ENCODE assay signal across 1 cellular context in the genomic region with DNA sequence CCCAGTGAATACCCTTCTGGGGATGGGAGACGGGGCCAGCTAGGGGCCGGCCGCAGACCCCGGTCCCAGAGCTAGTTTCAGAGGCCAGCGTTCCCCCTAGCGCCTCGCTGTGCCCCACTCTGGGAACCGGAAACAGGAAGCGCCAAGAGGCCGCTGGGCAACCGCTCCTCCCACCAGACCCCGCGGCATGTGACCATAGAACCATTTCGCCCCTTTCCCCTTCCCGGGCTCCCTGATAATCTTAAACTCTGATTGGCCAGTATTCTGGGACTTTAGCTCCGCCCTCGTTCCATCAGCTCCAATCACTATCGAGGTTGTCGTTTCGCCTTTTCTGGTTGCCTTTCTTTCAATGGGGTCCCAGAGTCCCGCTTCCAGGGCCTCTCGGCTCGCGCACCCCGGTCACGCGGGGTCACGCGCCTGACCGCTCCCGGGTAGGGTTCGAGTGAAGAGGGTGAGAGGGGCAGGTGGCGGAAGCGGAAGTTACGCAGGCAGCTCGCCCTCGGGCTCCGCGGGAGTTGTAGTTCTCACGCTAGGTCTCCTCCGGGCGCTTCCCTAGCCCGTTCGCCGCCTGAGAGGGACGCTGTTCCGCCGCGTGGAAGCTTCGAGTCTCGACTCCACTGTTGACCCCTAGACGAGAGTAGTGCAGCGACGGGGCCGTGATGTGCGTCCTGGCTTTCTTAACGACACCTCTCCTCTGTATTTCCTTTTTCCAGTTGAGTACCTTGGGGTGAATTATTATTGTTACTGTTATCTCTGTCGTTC.
TF ChIP-seq lines count a peak whose summit lies in the region.

A gene (minus strand): TSS at position 121 of the 762 bp plus-strand sequence. CDS start 3,241 bp downstream, outside the sequence.

TF ChIP-seq in HepG2, 621 proteins besides CTCF, POLR2A, EP300 and RAD21 (continued from another document and continues in another):
- TF ChIP-seq, protein P1, sequence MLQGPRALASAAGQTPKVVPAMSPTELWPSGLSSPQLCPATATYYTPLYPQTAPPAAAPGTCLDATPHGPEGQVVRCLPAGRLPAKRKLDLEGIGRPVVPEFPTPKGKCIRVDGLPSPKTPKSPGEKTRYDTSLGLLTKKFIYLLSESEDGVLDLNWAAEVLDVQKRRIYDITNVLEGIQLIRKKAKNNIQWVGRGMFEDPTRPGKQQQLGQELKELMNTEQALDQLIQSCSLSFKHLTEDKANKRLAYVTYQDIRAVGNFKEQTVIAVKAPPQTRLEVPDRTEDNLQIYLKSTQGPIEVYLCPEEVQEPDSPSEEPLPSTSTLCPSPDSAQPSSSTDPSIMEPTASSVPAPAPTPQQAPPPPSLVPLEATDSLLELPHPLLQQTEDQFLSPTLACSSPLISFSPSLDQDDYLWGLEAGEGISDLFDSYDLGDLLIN (CRISPR knock-in tag; IDR thresholded peaks at IDR 0.05; ENCODE audit: borderline replicate concordance), result 0 out of 2 replicates have a peak, but pooled peaks have one; percentile 55
- peak; percentile 97 for TF ChIP-seq PHF21A (CRISPR knock-in tag; IDR thresholded peaks at IDR 0.05)
- TF ChIP-seq, protein P2, sequence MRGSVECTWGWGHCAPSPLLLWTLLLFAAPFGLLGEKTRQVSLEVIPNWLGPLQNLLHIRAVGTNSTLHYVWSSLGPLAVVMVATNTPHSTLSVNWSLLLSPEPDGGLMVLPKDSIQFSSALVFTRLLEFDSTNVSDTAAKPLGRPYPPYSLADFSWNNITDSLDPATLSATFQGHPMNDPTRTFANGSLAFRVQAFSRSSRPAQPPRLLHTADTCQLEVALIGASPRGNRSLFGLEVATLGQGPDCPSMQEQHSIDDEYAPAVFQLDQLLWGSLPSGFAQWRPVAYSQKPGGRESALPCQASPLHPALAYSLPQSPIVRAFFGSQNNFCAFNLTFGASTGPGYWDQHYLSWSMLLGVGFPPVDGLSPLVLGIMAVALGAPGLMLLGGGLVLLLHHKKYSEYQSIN (CRISPR knock-in tag; IDR thresholded peaks at IDR 0.05; ENCODE audit: borderline replicate concordance), result no peak
- peak; percentile 29; the same call in 1 of the 2 replicates for TF ChIP-seq ZNF546 (CRISPR knock-in tag; conservative IDR thresholded peaks at IDR 0.05)
- no peak for TF ChIP-seq PAWR (CRISPR knock-in tag; IDR thresholded peaks at IDR 0.05; ENCODE audit: borderline replicate concordance)
- TF ChIP-seq SRSF1 (optimal IDR thresholded peaks at IDR 0.05; ENCODE audit: low read depth, low read length), result no peak
- TF ChIP-seq ZNF136 (CRISPR knock-in tag; IDR thresholded peaks at IDR 0.05; ENCODE audit: low read depth), result no peak; the same call in 1 of the 2 replicates
- peak; percentile 73; the same call in 1 of the 2 replicates for TF ChIP-seq ZNF782 (CRISPR knock-in tag; IDR thresholded peaks at IDR 0.05; ENCODE audit: borderline replicate concordance)
- peak; percentile 96 for TF ChIP-seq ZNF501 (CRISPR knock-in tag; IDR thresholded peaks at IDR 0.05)
- TF ChIP-seq, protein P3, sequence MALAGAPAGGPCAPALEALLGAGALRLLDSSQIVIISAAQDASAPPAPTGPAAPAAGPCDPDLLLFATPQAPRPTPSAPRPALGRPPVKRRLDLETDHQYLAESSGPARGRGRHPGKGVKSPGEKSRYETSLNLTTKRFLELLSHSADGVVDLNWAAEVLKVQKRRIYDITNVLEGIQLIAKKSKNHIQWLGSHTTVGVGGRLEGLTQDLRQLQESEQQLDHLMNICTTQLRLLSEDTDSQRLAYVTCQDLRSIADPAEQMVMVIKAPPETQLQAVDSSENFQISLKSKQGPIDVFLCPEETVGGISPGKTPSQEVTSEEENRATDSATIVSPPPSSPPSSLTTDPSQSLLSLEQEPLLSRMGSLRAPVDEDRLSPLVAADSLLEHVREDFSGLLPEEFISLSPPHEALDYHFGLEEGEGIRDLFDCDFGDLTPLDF (CRISPR knock-in tag; IDR thresholded peaks at IDR 0.05), result peak; percentile 89
- TF ChIP-seq RBFOX2 (IDR thresholded peaks at IDR 0.05; ENCODE audit: low read depth, low read length), result peak; percentile 79
- TF ChIP-seq TEAD3 (CRISPR knock-in tag; optimal IDR thresholded peaks at IDR 0.05; ENCODE audit: borderline replicate concordance), result peak; percentile 38
- TF ChIP-seq, protein P4, sequence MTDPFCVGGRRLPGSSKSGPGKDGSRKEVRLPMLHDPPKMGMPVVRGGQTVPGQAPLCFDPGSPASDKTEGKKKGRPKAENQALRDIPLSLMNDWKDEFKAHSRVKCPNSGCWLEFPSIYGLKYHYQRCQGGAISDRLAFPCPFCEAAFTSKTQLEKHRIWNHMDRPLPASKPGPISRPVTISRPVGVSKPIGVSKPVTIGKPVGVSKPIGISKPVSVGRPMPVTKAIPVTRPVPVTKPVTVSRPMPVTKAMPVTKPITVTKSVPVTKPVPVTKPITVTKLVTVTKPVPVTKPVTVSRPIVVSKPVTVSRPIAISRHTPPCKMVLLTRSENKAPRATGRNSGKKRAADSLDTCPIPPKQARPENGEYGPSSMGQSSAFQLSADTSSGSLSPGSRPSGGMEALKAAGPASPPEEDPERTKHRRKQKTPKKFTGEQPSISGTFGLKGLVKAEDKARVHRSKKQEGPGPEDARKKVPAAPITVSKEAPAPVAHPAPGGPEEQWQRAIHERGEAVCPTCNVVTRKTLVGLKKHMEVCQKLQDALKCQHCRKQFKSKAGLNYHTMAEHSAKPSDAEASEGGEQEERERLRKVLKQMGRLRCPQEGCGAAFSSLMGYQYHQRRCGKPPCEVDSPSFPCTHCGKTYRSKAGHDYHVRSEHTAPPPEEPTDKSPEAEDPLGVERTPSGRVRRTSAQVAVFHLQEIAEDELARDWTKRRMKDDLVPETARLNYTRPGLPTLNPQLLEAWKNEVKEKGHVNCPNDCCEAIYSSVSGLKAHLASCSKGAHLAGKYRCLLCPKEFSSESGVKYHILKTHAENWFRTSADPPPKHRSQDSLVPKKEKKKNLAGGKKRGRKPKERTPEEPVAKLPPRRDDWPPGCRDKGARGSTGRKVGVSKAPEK (CRISPR knock-in tag; IDR thresholded peaks at IDR 0.05; ENCODE audit: borderline replicate concordance), result no peak
- TF ChIP-seq, protein P5, sequence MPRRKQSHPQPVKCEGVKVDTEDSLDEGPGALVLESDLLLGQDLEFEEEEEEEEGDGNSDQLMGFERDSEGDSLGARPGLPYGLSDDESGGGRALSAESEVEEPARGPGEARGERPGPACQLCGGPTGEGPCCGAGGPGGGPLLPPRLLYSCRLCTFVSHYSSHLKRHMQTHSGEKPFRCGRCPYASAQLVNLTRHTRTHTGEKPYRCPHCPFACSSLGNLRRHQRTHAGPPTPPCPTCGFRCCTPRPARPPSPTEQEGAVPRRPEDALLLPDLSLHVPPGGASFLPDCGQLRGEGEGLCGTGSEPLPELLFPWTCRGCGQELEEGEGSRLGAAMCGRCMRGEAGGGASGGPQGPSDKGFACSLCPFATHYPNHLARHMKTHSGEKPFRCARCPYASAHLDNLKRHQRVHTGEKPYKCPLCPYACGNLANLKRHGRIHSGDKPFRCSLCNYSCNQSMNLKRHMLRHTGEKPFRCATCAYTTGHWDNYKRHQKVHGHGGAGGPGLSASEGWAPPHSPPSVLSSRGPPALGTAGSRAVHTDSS (CRISPR knock-in tag; conservative IDR thresholded peaks at IDR 0.05), result no peak
- no peak for TF ChIP-seq ZNF225 (CRISPR knock-in tag; IDR thresholded peaks at IDR 0.05)
- peak; percentile 46 for TF ChIP-seq ZNF883 (CRISPR knock-in tag; IDR thresholded peaks at IDR 0.05; ENCODE audit: not compliant biosample characterization)
- TF ChIP-seq ZNF749 (CRISPR knock-in tag; IDR thresholded peaks at IDR 0.05; ENCODE audit: borderline replicate concordance), result peak; percentile 53
- TF ChIP-seq MEIS1 (CRISPR knock-in tag; IDR thresholded peaks at IDR 0.05; ENCODE audit: borderline replicate concordance), result peak; percentile 91
- TF ChIP-seq, protein P6, sequence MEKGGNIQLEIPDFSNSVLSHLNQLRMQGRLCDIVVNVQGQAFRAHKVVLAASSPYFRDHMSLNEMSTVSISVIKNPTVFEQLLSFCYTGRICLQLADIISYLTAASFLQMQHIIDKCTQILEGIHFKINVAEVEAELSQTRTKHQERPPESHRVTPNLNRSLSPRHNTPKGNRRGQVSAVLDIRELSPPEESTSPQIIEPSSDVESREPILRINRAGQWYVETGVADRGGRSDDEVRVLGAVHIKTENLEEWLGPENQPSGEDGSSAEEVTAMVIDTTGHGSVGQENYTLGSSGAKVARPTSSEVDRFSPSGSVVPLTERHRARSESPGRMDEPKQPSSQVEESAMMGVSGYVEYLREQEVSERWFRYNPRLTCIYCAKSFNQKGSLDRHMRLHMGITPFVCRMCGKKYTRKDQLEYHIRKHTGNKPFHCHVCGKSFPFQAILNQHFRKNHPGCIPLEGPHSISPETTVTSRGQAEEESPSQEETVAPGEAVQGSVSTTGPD (CRISPR knock-in tag; IDR thresholded peaks at IDR 0.05), result 0 out of 2 replicates have a peak, but pooled peaks have one; percentile 33
- TF ChIP-seq, protein P7, sequence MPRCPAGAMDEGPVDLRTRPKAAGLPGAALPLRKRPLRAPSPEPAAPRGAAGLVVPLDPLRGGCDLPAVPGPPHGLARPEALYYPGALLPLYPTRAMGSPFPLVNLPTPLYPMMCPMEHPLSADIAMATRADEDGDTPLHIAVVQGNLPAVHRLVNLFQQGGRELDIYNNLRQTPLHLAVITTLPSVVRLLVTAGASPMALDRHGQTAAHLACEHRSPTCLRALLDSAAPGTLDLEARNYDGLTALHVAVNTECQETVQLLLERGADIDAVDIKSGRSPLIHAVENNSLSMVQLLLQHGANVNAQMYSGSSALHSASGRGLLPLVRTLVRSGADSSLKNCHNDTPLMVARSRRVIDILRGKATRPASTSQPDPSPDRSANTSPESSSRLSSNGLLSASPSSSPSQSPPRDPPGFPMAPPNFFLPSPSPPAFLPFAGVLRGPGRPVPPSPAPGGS (CRISPR knock-in tag; IDR thresholded peaks at IDR 0.05), result peak; percentile 81
- TF ChIP-seq FOXJ3 (CRISPR knock-in tag; IDR thresholded peaks at IDR 0.05; ENCODE audit: borderline replicate concordance), result 0 out of 2 replicates have a peak, but pooled peaks have one; percentile 43
- TF ChIP-seq SP4 (CRISPR knock-in tag; IDR thresholded peaks at IDR 0.05), result peak; percentile 75
- TF ChIP-seq ZBTB20 (CRISPR knock-in tag; IDR thresholded peaks at IDR 0.05; ENCODE audit: borderline replicate concordance, low read depth), result peak; percentile 70; the same call in 1 of the 2 replicates
- TF ChIP-seq ZNF550 (CRISPR knock-in tag; IDR thresholded peaks at IDR 0.05; ENCODE audit: borderline replicate concordance), result no peak
- no peak for TF ChIP-seq RBM22 (optimal IDR thresholded peaks at IDR 0.05; ENCODE audit: low read length)
- TF ChIP-seq KAT2B (IDR thresholded peaks at IDR 0.05; ENCODE audit: borderline replicate concordance, low read depth, low read length), result no peak
- TF ChIP-seq MIER3 (CRISPR knock-in tag; IDR thresholded peaks at IDR 0.05; ENCODE audit: borderline replicate concordance), result no peak; the same call in 1 of the 2 replicates
- no peak for TF ChIP-seq CENPT (CRISPR knock-in tag; IDR thresholded peaks at IDR 0.05; ENCODE audit: low read depth)
- TF ChIP-seq NFRKB (IDR thresholded peaks at IDR 0.05), result no peak
- no peak for TF ChIP-seq KDM1A (CRISPR knock-in tag; IDR thresholded peaks at IDR 0.05)
- TF ChIP-seq ZNF569 (CRISPR knock-in tag; IDR thresholded peaks at IDR 0.05; ENCODE audit: borderline replicate concordance), result no peak
- TF ChIP-seq ZNF737 (CRISPR knock-in tag; IDR thresholded peaks at IDR 0.05; ENCODE audit: borderline replicate concordance), result no peak
- no peak for TF ChIP-seq ZFP36 (IDR thresholded peaks at IDR 0.05; ENCODE audit: borderline replicate concordance, low read depth, low read length, partially characterized antibody)
- no peak for TF ChIP-seq NFE2 (CRISPR knock-in tag; IDR thresholded peaks at IDR 0.05)
- 0 out of 2 replicates have a peak, but pooled peaks have one; percentile 53 for TF ChIP-seq DNMT1 (CRISPR knock-in tag; IDR thresholded peaks at IDR 0.05)
- TF ChIP-seq ZNF570 (CRISPR knock-in tag; IDR thresholded peaks at IDR 0.05; ENCODE audit: borderline replicate concordance), result no peak
- TF ChIP-seq ATF7 (IDR thresholded peaks at IDR 0.05), result no peak
- TF ChIP-seq ATF7 (CRISPR knock-in tag; IDR thresholded peaks at IDR 0.05), result no peak; the same call in 1 of the 2 replicates
- no peak for TF ChIP-seq NFIC (IDR thresholded peaks at IDR 0.05; ENCODE audit: low read length)
- 0 out of 2 replicates have a peak, but pooled peaks have one; percentile 64 for TF ChIP-seq ZNF839 (CRISPR knock-in tag; IDR thresholded peaks at IDR 0.05; ENCODE audit: borderline replicate concordance)
- TF ChIP-seq LCORL (IDR thresholded peaks at IDR 0.05), result no peak
- TF ChIP-seq LCORL (CRISPR knock-in tag; IDR thresholded peaks at IDR 0.05), result peak; percentile 45; the same call in 1 of the 2 replicates
- peak; percentile 90 for TF ChIP-seq MYC (CRISPR knock-in tag; IDR thresholded peaks at IDR 0.05; ENCODE audit: borderline replicate concordance)
- peak; percentile 75 for TF ChIP-seq KLF11 (CRISPR knock-in tag; IDR thresholded peaks at IDR 0.05)
- TF ChIP-seq, protein P8, sequence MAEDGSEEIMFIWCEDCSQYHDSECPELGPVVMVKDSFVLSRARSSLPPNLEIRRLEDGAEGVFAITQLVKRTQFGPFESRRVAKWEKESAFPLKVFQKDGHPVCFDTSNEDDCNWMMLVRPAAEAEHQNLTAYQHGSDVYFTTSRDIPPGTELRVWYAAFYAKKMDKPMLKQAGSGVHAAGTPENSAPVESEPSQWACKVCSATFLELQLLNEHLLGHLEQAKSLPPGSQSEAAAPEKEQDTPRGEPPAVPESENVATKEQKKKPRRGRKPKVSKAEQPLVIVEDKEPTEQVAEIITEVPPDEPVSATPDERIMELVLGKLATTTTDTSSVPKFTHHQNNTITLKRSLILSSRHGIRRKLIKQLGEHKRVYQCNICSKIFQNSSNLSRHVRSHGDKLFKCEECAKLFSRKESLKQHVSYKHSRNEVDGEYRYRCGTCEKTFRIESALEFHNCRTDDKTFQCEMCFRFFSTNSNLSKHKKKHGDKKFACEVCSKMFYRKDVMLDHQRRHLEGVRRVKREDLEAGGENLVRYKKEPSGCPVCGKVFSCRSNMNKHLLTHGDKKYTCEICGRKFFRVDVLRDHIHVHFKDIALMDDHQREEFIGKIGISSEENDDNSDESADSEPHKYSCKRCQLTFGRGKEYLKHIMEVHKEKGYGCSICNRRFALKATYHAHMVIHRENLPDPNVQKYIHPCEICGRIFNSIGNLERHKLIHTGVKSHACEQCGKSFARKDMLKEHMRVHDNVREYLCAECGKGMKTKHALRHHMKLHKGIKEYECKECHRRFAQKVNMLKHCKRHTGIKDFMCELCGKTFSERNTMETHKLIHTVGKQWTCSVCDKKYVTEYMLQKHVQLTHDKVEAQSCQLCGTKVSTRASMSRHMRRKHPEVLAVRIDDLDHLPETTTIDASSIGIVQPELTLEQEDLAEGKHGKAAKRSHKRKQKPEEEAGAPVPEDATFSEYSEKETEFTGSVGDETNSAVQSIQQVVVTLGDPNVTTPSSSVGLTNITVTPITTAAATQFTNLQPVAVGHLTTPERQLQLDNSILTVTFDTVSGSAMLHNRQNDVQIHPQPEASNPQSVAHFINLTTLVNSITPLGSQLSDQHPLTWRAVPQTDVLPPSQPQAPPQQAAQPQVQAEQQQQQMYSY (CRISPR knock-in tag; IDR thresholded peaks at IDR 0.05), result peak; percentile 45; the same call in 1 of the 2 replicates
- no peak for TF ChIP-seq HNRNPUL1 (IDR thresholded peaks at IDR 0.05; ENCODE audit: low read depth, low read length)
- TF ChIP-seq ATF1 (CRISPR knock-in tag; IDR thresholded peaks at IDR 0.05), result peak; percentile 94
- no peak for TF ChIP-seq SP1 (IDR thresholded peaks at IDR 0.05)
- 0 out of 2 replicates have a peak, but pooled peaks have one; percentile 20 for TF ChIP-seq SP1 (CRISPR knock-in tag; IDR thresholded peaks at IDR 0.05)
- no peak for TF ChIP-seq ZNF17 (CRISPR knock-in tag; IDR thresholded peaks at IDR 0.05)
- TF ChIP-seq STAT5B (CRISPR knock-in tag; IDR thresholded peaks at IDR 0.05), result no peak
